ENCODE assay signal across 24 cellular contexts in the genomic region with DNA sequence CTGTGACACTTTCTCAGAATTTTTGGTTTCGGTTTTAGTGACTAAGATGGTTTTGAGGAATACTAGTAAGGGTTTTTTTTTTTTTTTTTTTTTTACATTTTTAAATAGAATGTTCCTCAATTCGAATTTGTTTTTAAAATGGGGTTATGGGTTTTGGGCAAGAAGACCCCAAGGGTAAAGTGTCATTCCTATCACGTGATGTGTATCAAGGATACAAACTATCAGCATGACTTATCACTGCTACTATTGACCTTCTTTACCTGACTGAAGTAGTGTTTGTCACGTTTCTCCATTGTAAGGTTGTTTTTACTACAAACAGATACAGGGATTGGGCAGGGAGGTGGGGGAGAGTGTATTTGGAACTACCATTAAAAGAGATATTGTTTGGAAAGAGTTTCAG.
"Had no signal": no experiment of that assay in that cellular context is flagged by ENCODE, and none has a peak within 500 bp of the region (broad histone marks: within the 10 kb centered on the region; RNA-seq: fewer than 3 reads in every experiment).

No MANE protein-coding gene starts in this region.

- H3K9me3 ChIP-seq: esophagus squamous epithelium, gastrocnemius medialis, heart right ventricle, lower lobe of right lung, mucosa of descending colon had no signal

- H3K27ac ChIP-seq: coronary artery, dorsolateral prefrontal cortex, epithelial cell of prostate, esophagus squamous epithelium, gastrocnemius medialis, heart right ventricle, left lung, lower lobe of right lung had no signal

- H3K27me3 Mint-ChIP-seq: naive B cell had no signal

- H3K9me3 Mint-ChIP-seq: mesothelial cell of epicardium had no signal

- H3K27me3 ChIP-seq: dorsolateral prefrontal cortex, esophagus squamous epithelium, gastrocnemius medialis, heart right ventricle, left lung had no signal

- H3K4me3 ChIP-seq: coronary artery, dorsolateral prefrontal cortex, esophagus squamous epithelium, gastrocnemius medialis, heart right ventricle, left lung, lower lobe of right lung, mucosa of descending colon had no signal

- H3K4me1 Mint-ChIP-seq: naive B cell had no signal

- H3K36me3 ChIP-seq: esophagus squamous epithelium, gastrocnemius medialis, heart right ventricle, left lung, lower lobe of right lung had no signal

- ATAC-seq: esophagus mucosa, gastrocnemius medialis, heart right ventricle, left cardiac atrium, left lung, left ventricle myocardium superior, lower lobe of right lung, mucosa of descending colon had no signal

- H3K36me3 Mint-ChIP-seq: mesothelial cell of epicardium, naive B cell had no signal

- H3K4me3 Mint-ChIP-seq: mesothelial cell of epicardium, naive B cell had no signal

- DNase-seq: dermis blood vessel endothelial cell; dorsolateral prefrontal cortex; effector CD4-positive, alpha-beta T cell; effector memory CD4-positive, alpha-beta T cell; erythroblast; esophagus squamous epithelium; foreskin fibroblast; foreskin melanocyte; gastrocnemius medialis; glutamatergic neuron; head of caudate nucleus; heart right ventricle; hippocampal formation; left cardiac atrium; left ventricle myocardium superior; lower lobe of right lung; mesenchymal stem cell; mucosa of descending colon; naive B cell had no signal

- H3K4me1 ChIP-seq: esophagus squamous epithelium, gastrocnemius medialis, heart right ventricle, left lung, lower lobe of right lung had no signal

- H3K27ac Mint-ChIP-seq: mesothelial cell of epicardium, naive B cell had no signal
